Comparison of ENCODE assay signal across 8 cellular contexts in genomic region chr10:21532694-21533576, GRCh38. TPM values are rescaled to one million over a fixed set of nuclear protein-coding genes. Genes with fewer than 3 reads are reported as not detected.
DNase-seq lines count a peak whose midpoint lies in the region; ATAC-seq, FAIRE-seq and TF ChIP-seq lines count a peak whose summit lies in the region.

No MANE protein-coding gene starts in this region.

- H3K27me3 ChIP-seq in heart left ventricle, result no peaks in the 10 kb centered on the region
- H3K27me3 ChIP-seq in thoracic aorta (replicated peaks; ENCODE audit: insufficient read depth), result no peaks in the 10 kb centered on the region

- intact Hi-C loops in heart left ventricle (cut with DNase I) (loop anchor here in 6 of 10 donors (1.0 to 10.0 kb wide), 8 partner anchors 16 to 789 kb away; partner anchors contain the start of genes BMI1 (in 1 of the 6) and DNAJC1 (in 1 of the 6)), left cardiac atrium (cut with DNase I) (loop anchor here (2.0 to 5.0 kb wide), 2 partner anchors 18 to 36 kb away; no protein-coding TSS in a partner anchor), kidney (cut with DNase I) (no loop called here)

- peak overlapping the region; percentile 41 to 88 (median 78) for H3K4me3 ChIP-seq in heart left ventricle
- H3K4me3 ChIP-seq in kidney (ENCODE audit: low read length in 2 of 2), result peak overlapping the region; percentile 65 to 87
- H3K4me3 ChIP-seq in thoracic aorta, result peak overlapping the region; percentile 78

- H3K36me3 Mint-ChIP-seq in activated naive CD4-positive, alpha-beta T cell treated with anti-CD3 and anti-CD28 coated beads, Interleukin-2, amount 50 U/mL, for 72 hours, result peaks cover 0 to 6% of the 10 kb centered on the region in 2 donors

- peaks cover 0 to 31% (median 24%) of the 10 kb centered on the region in 12 donors for H3K4me1 ChIP-seq in heart left ventricle
- H3K4me1 ChIP-seq in kidney (ENCODE audit: control insufficient read depth in 1 of 2, insufficient read depth in 1 of 2, low read depth in 1 of 2, low read length in 2 of 2), result peaks cover 6 to 12% of the 10 kb centered on the region in 2 donors
- peaks cover 15 to 24% of the 10 kb centered on the region in 2 donors for H3K4me1 ChIP-seq in thoracic aorta (ENCODE audit: control insufficient read depth in 1 of 2, low read depth in 2 of 2)

- H3K9ac ChIP-seq in kidney (ENCODE audit: low read length in 2 of 2), result peak overlapping the region; percentile 57 to 74

- no peak for TF ChIP-seq POLR2A in heart left ventricle (IDR thresholded peaks at IDR 0.05)

- no peaks in the 10 kb centered on the region for H3K9me3 Mint-ChIP-seq in activated naive CD4-positive, alpha-beta T cell treated with anti-CD3 and anti-CD28 coated beads, Interleukin-2, amount 50 U/mL, for 72 hours

- H3K27ac Mint-ChIP-seq in activated naive CD4-positive, alpha-beta T cell treated with anti-CD3 and anti-CD28 coated beads, Interleukin-2, amount 50 U/mL, for 72 hours, result peak overlapping the region; percentile 82 to 88

- no peak for FAIRE-seq in kidney (lab: Jason Lieb, UNC)

- H3K36me3 ChIP-seq in heart left ventricle (peaks cover 0 to 16% (median 9%) of the 10 kb centered on the region in 9 donors), kidney (ENCODE audit: control insufficient read depth in 1 of 2, insufficient read depth in 2 of 2, low read length in 2 of 2) (peaks cover 0 to 3% of the 10 kb centered on the region in 2 donors), thoracic aorta (peaks cover 4% of the 10 kb centered on the region)

- WGBS in heart left ventricle, 4 donors, result 13 to 23% (median 15%) methylated on average over 13 to 17 of the region's 17 CpGs

- H3K9me3 ChIP-seq in heart left ventricle (no peaks in the 10 kb centered on the region), kidney (ENCODE audit: control insufficient read depth in 1 of 2, low read length in 2 of 2) (no peaks in the 10 kb centered on the region), thoracic aorta (no peaks in the 10 kb centered on the region)

- TF ChIP-seq CTCF in heart left ventricle (IDR thresholded peaks at IDR 0.05) (no peak), kidney (IDR thresholded peaks at IDR 0.05; ENCODE audit: borderline replicate concordance, extremely low read depth, insufficient read depth) (no peak), thoracic aorta (IDR thresholded peaks at IDR 0.05) (no peak)

- H3K27ac ChIP-seq in heart left ventricle, result peak overlapping the region; percentile 89 to 99 (median 97)
- peak overlapping the region; percentile 94 to 97 for H3K27ac ChIP-seq in kidney (ENCODE audit: low read depth in 2 of 2, low read length in 2 of 2)
- H3K27ac ChIP-seq in thoracic aorta, result peak overlapping the region; percentile 90 to 93

- ATAC-seq in heart left ventricle (no peak), left cardiac atrium (no peak), HG03066 (IDR thresholded peaks at IDR 0.05; ENCODE audit: low read depth, unreplicated experiment) (peak; percentile 4), thoracic aorta (ENCODE audit: insufficient number of reproducible peaks, low FRiP score, low read depth) (no peak)
- ATAC-seq in activated naive CD4-positive, alpha-beta T cell treated with anti-CD3 and anti-CD28 coated beads, Interleukin-2, amount 50 U/mL, for 72 hours, result peak; percentile 0 to 3

- DNase-seq in heart left ventricle (no peak), left cardiac atrium (no peak), kidney (no peak), thoracic aorta (ENCODE audit: low spot score) (no peak), NK-92 (lab: John Stamatoyannopoulos, UW; ENCODE audit: unreplicated experiment) (no peak), UCSD-AML1 (lab: John Stamatoyannopoulos, UW; ENCODE audit: unreplicated experiment) (no peak)
- no peak for DNase-seq in activated naive CD4-positive, alpha-beta T cell treated with anti-CD3 and anti-CD28 coated beads, Interleukin-2, amount 50 U/mL, for 72 hours (ENCODE audit: low spot score in 2 of 2)

RNA-seq across cellular contexts. Expression of gene MLLT10, which starts 1.1 kb away (rescaled TPM):
- total RNA-seq in heart left ventricle (10 to 100 TPM; 17.1 to 30.7 (median 25.2) TPM), left cardiac atrium (10 to 100 TPM; 26.1 to 30.3 TPM), kidney (54.2 TPM), thoracic aorta (10 to 100 TPM; 35.1 to 54.7 TPM)
- polyA plus RNA-seq in heart left ventricle (10 to 100 TPM; 16.0 to 30.3 TPM), kidney (ENCODE audit: insufficient read depth, low read depth, low replicate concordance) (11.0 TPM)
- total RNA-seq in activated naive CD4-positive, alpha-beta T cell treated with anti-CD3 and anti-CD28 coated beads, Interleukin-2, amount 50 U/mL, for 72 hours, result 10 to 100 TPM; 20.1 to 46.4 TPM

RNA-seq across cellular contexts. Expression of gene SKIDA1, which starts 7.5 kb away (rescaled TPM):
- total RNA-seq in heart left ventricle, result 1 to 10 TPM; 2.3 to 5.4 (median 3.6) TPM
- polyA plus RNA-seq in heart left ventricle, result under 1 TPM; 0.61 to 0.75 TPM
- 1 to 10 TPM; 1.9 to 2.0 TPM for total RNA-seq in left cardiac atrium
- total RNA-seq in activated naive CD4-positive, alpha-beta T cell treated with anti-CD3 and anti-CD28 coated beads, Interleukin-2, amount 50 U/mL, for 72 hours, result under 1 TPM in 1 of 2 donors, not detected in 1; 0.54 TPM
- total RNA-seq in kidney, result 2.9 TPM
- 0.71 TPM for polyA plus RNA-seq in kidney (ENCODE audit: insufficient read depth, low read depth, low replicate concordance)
- 1 to 10 TPM in 1 of 2 donors, under 1 TPM in 1; 0.71 to 5.3 TPM for total RNA-seq in thoracic aorta

Comparison
In these comparisons a context has a peak if more than half of its experiments do, and no peak if none do; other contexts are left out.
1. ATAC-seq: peak in HG03066 (single experiment) and activated naive CD4-positive, alpha-beta T cell treated with anti-CD3 and anti-CD28 coated beads, Interleukin-2, amount 50 U/mL, for 72 hours (2 of 2); none in heart left ventricle (0 of 4), left cardiac atrium (0 of 2) and thoracic aorta (single experiment).
2. Peak in every context shown above with its lines, with median percentiles within 50 percentile points of each other: H3K27ac ChIP-seq and H3K4me3 ChIP-seq.